ENCODE assay signal across 24 cellular contexts in genomic region chr9:94975480-94976452, GRCh38.
"Had no signal": no experiment of that assay in that cellular context is flagged by ENCODE, and none has a peak within 500 bp of the region (broad histone marks: within the 10 kb centered on the region; RNA-seq: fewer than 3 reads in every experiment).

No MANE protein-coding gene starts in this region.

- DNase-seq: activated CD4-positive, alpha-beta T cell treated with anti-CD3 and anti-CD28 coated beads for 1 hour; activated CD8-positive, alpha-beta memory T cell treated with anti-CD3 and anti-CD28 coated beads for 24 hours; activated CD8-positive, alpha-beta memory T cell treated with anti-CD3 and anti-CD28 coated beads, Interleukin-2, amount 50 U/mL, for 48 hours; activated gamma-delta T cell treated with Interleukin-2 at 50 U/mL for 16 hours; activated T-cell treated with anti-CD3 and anti-CD28 coated beads, Interleukin-2, amount 50 U/mL, for 72 hours; amygdala; dermis blood vessel endothelial cell; effector memory CD8-positive, alpha-beta T cell; foreskin fibroblast; hippocampal formation; left cardiac atrium; midbrain; pancreas; stimulated activated CD4-positive, alpha-beta T cell treated with anti-CD3 and anti-CD28 coated beads, Interleukin-2, amount 100 ng/mL, for 24 hours; stimulated activated naive CD8-positive, alpha-beta T cell treated with anti-CD3 and anti-CD28 coated beads, Interleukin-15, amount 100 ng/mL, for 72 hours; T-helper 17 cell; trophoblast cell had no signal

- H3K4me3 ChIP-seq: cardiac muscle cell, lung, neural progenitor cell, pancreas, suprapubic skin had no signal

- H3K4me2 ChIP-seq: neural progenitor cell had no signal

- H3K27ac ChIP-seq: neural progenitor cell, pancreas, suprapubic skin, VCaP had no signal

- ATAC-seq: activated naive CD4-positive, alpha-beta T cell treated with anti-CD3 and anti-CD28 coated beads, Interleukin-2, amount 50 U/mL, for 72 hours; activated T-cell treated with anti-CD3 and anti-CD28 coated beads, Interleukin-2, amount 50 U/mL, for 72 hours; effector memory CD8-positive, alpha-beta T cell; left cardiac atrium; pancreas; stimulated activated naive CD8-positive, alpha-beta T cell treated with anti-CD3 and anti-CD28 coated beads, Interleukin-15, amount 100 ng/mL, for 72 hours; T-helper 17 cell had no signal

- H3K9me3 ChIP-seq: pancreas, suprapubic skin had no signal

- H2AFZ ChIP-seq: neural progenitor cell had no signal

- FAIRE-seq: islet of Langerhans, pancreas had no signal

- H3K27me3 ChIP-seq: cardiac muscle cell, neural progenitor cell, pancreas, suprapubic skin had no signal

- H3K9ac ChIP-seq: neural progenitor cell had no signal

- H3K36me3 ChIP-seq: cardiac muscle cell, neural progenitor cell, pancreas had no signal
